Comparison of ENCODE assay signal across 10 cellular contexts in genomic region chr1:154751690-154752089, GRCh38.
DNase-seq lines count a peak whose midpoint lies in the region; ATAC-seq and TF ChIP-seq lines count a peak whose summit lies in the region.
"Had no signal": no experiment of that assay in that cellular context is flagged by ENCODE, and none has a peak within 500 bp of the region (broad histone marks: within the 10 kb centered on the region; RNA-seq: fewer than 3 reads in every experiment).

No MANE protein-coding gene starts in this region.

- peak overlapping the region; percentile 1 for H3K4me3 Mint-ChIP-seq in activated naive CD4-positive, alpha-beta T cell treated with anti-CD3 and anti-CD28 coated beads, Interleukin-2, amount 50 U/mL, for 24 hours
- H3K4me3 Mint-ChIP-seq in CD4-positive, alpha-beta T cell = no peak overlapping the region

- no peaks in the 10 kb centered on the region for H3K27me3 Mint-ChIP-seq in activated naive CD4-positive, alpha-beta T cell treated with anti-CD3 and anti-CD28 coated beads, Interleukin-2, amount 50 U/mL, for 24 hours
- no peaks in the 10 kb centered on the region for H3K27me3 Mint-ChIP-seq in CD4-positive, alpha-beta T cell

- no peaks in the 10 kb centered on the region for H3K36me3 Mint-ChIP-seq in activated naive CD4-positive, alpha-beta T cell treated with anti-CD3 and anti-CD28 coated beads, Interleukin-2, amount 50 U/mL, for 24 hours
- H3K36me3 Mint-ChIP-seq in CD4-positive, alpha-beta T cell (ENCODE audit: low read depth) = no peaks in the 10 kb centered on the region

- ATAC-seq in heart right ventricle = peak in 7 of 8 donors; percentile 41 to 77 (median 48)
- ATAC-seq in HG03354 (IDR thresholded peaks at IDR 0.05; ENCODE audit: poor library complexity, severe bottlenecking, unreplicated experiment) = no peak
- no peak for ATAC-seq in GM21360 (IDR thresholded peaks at IDR 0.05; ENCODE audit: unreplicated experiment)
- ATAC-seq in CD4-positive, alpha-beta T cell (ENCODE audit: poor library complexity) = no peak

- H3K27ac ChIP-seq in heart right ventricle = peak overlapping the region in 3 of 10 donors; percentile 7 to 37 (median 22)
- H3K27ac ChIP-seq in CD4-positive, alpha-beta T cell (ENCODE audit: low read depth, low read length) = no peak overlapping the region
- H3K27ac ChIP-seq: right lobe of liver had no signal

- intact Hi-C loops in heart right ventricle (cut with DNase I) = loop anchor here in 4 of 10 donors (10.0 kb wide), 1 partner anchor 187 kb away; the partner anchor contains the start of gene CHRNB2 (in 4 of the 4)
- intact Hi-C loops in CD4-positive, alpha-beta T cell (cut with DNase I, micrococcal nuclease) = no loop called here

- peak overlapping the region; percentile 87 for H3K27ac Mint-ChIP-seq in activated naive CD4-positive, alpha-beta T cell treated with anti-CD3 and anti-CD28 coated beads, Interleukin-2, amount 50 U/mL, for 24 hours
- H3K27ac Mint-ChIP-seq in CD4-positive, alpha-beta T cell = no peak overlapping the region

- H3K4me1 ChIP-seq in heart right ventricle = peaks cover 0 to 38% (median 7%) of the 10 kb centered on the region in 9 donors
- H3K4me1 ChIP-seq: right lobe of liver had no signal

- DNase-seq in activated naive CD4-positive, alpha-beta T cell treated with anti-CD3 and anti-CD28 coated beads, Interleukin-2, amount 50 U/mL, for 16 hours = no peak
- DNase-seq in NOMO-1 treated with DMSO at 0.1 percent for 48 hours (lab: John Stamatoyannopoulos, UW; ENCODE audit: unreplicated experiment) (peak; percentile 54), heart right ventricle (no peak), superior temporal gyrus (ENCODE audit: extremely low spot score) (peak; percentile 59)
- no peak for DNase-seq in CD4-positive, alpha-beta T cell
- DNase-seq: activated CD4-positive, alpha-beta T cell treated with anti-CD3 and anti-CD28 coated beads for 48 hours had no signal

- H3K4me3 ChIP-seq in heart right ventricle = no peak overlapping the region
- H3K4me3 ChIP-seq: right lobe of liver had no signal

- POLR2A ChIA-PET in CD4-positive, alpha-beta T cell (lab: Charles Lee) = no interaction called here

- CTCF ChIA-PET in CD4-positive, alpha-beta T cell (lab: Charles Lee) = no interaction called here

- H3K4me1 Mint-ChIP-seq in activated naive CD4-positive, alpha-beta T cell treated with anti-CD3 and anti-CD28 coated beads, Interleukin-2, amount 50 U/mL, for 24 hours = peaks cover 73% of the 10 kb centered on the region
- peaks cover 46% of the 10 kb centered on the region for H3K4me1 Mint-ChIP-seq in CD4-positive, alpha-beta T cell (ENCODE audit: low read depth)

- peaks cover 0 to 4% (median 0%) of the 10 kb centered on the region in 7 donors for H3K27me3 ChIP-seq in heart right ventricle
- no peaks in the 10 kb centered on the region for H3K27me3 ChIP-seq in CD4-positive, alpha-beta T cell (ENCODE audit: control insufficient read depth, insufficient read depth, low read length)
- H3K27me3 ChIP-seq: right lobe of liver had no signal

- TF ChIP-seq CTCF in heart right ventricle (IDR thresholded peaks at IDR 0.05) = no peak
- no peak for TF ChIP-seq CTCF in CD4-positive, alpha-beta T cell (IDR thresholded peaks at IDR 0.05)

- H3K9me3 Mint-ChIP-seq in activated naive CD4-positive, alpha-beta T cell treated with anti-CD3 and anti-CD28 coated beads, Interleukin-2, amount 50 U/mL, for 24 hours = no peaks in the 10 kb centered on the region
- no peaks in the 10 kb centered on the region for H3K9me3 Mint-ChIP-seq in CD4-positive, alpha-beta T cell

- H3K36me3 ChIP-seq in heart right ventricle = no peaks in the 10 kb centered on the region
- H3K36me3 ChIP-seq: right lobe of liver had no signal

- 55 to 60% methylated on average over 5 of the region's 5 CpGs for WGBS in heart right ventricle, 2 donors

- H3K9me3 ChIP-seq in heart right ventricle = no peaks in the 10 kb centered on the region
- H3K9me3 ChIP-seq in CD4-positive, alpha-beta T cell (ENCODE audit: control insufficient read depth, low read length) = no peaks in the 10 kb centered on the region
- H3K9me3 ChIP-seq: right lobe of liver had no signal

Comparison
In these comparisons a context has a peak if more than half of its experiments do, and no peak if none do; other contexts are left out.
1. DNase-seq: peak in NOMO-1 treated with DMSO at 0.1 percent for 48 hours (single experiment) and superior temporal gyrus (single experiment); none in activated naive CD4-positive, alpha-beta T cell treated with anti-CD3 and anti-CD28 coated beads, Interleukin-2, amount 50 U/mL, for 16 hours (single experiment), heart right ventricle (0 of 2) and CD4-positive, alpha-beta T cell (0 of 10).
2. ATAC-seq: peak in heart right ventricle (7 of 8); none in HG03354 (single experiment), GM21360 (single experiment) and CD4-positive, alpha-beta T cell (single experiment).